Comparison of ENCODE assay signal across 8 cellular contexts in the genomic region with DNA sequence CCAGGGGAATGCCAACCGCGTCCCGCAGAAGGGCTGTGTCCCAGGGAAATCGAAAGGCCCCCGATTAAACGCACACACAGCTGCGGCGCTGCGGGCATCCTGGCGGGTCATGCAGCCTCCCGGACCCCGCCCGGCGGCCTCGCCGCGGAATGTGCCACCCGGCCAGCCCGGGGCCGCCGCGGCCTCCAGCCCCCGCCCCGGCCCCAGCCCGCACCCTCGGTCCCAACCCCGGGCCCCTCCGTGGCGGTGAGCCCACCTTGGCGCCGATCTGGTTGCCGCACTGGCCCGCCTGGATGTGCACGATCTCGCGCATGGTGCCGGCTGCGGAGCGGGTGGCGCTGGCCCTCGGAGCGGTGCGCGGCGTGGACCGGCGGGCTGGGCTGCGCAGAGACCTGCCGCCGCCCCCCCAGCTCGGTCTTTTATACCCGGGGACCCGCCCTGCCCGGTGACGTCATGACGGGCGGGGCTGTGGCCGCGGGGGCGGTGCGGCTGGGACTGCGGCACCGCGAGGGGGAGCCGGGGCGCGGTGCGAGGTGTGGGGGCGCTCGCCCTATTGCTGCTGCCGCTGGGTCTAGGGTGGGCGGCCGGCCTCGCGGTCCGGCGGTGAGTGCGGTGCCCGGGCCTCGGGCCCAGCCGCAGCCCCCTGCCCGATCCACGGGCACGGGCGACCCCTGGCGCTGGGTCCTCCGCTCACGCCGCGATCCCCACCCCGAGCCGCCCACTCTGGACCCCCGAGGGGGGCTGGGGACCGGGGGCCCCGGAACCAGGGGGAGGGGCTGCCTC. TPM values are rescaled to one million over a fixed set of nuclear protein-coding genes. Genes with fewer than 3 reads are reported as not detected.
DNase-seq lines count a peak whose midpoint lies in the region; ATAC-seq and TF ChIP-seq lines count a peak whose summit lies in the region.

Gene TUBB2A (minus strand): TSS at position 394 of the 783 bp plus-strand sequence. CDS start 81 bp downstream, at position 313.

- POLR2A ChIA-PET in PC-9 (lab: Charles Lee; ENCODE audit: unreplicated experiment) = interaction anchor here (0.6 to 1.4 kb wide), 7 partner anchors 14 to 659 kb away, joined by 3 to 8 read pairs (median 4); no protein-coding TSS in a partner anchor
- POLR2A ChIA-PET in naive thymus-derived CD8-positive, alpha-beta T cell (lab: Charles Lee) = interaction anchor here (1.0 to 1.6 kb wide), 6 partner anchors 37 to 220 kb away, joined by 3 to 9 read pairs (median 4); partner anchors contain the start of gene RIPK1

- H3K4me2 ChIP-seq in PC-9 (peak within 1 kb of the TSS; percentile 81), fibroblast of lung (ENCODE audit: extremely low read depth, insufficient read depth, low read length) (peak within 1 kb of the TSS; percentile 94)

- no TSS peak for BruUV-seq in PC-9 (replicated peaks; lab: Mats Ljungman, UMichigan)

- DNase-seq in CD4-positive, CD25-positive, alpha-beta regulatory T cell = peak; percentile 83 to 91 (median 84)
- peak; percentile 44 to 86 for DNase-seq in PC-9
- DNase-seq in activated T-helper 1 cell treated with anti-CD3 and anti-CD28 coated beads, Interleukin-12 subunit alpha, Interleukin-12 subunit beta, Interleukin-2, Interleukin-4 antibody, amounts not matched to agents 30 ng/mL and 10 ng/mL and 1 ng/mL, durations not matched to agents 14 hours and 24 hours and 36 hours (ENCODE audit: low spot score) = peak; percentile 83
- peak; percentile 78 for DNase-seq in fibroblast of lung (ENCODE audit: low read depth in 2 of 2)
- peak; percentile 79 to 94 (median 90) for DNase-seq in naive thymus-derived CD8-positive, alpha-beta T cell
- DNase-seq in stimulated activated naive CD4-positive, alpha-beta T cell (lab: John Stamatoyannopoulos, UW) = peak; percentile 79 to 92 (median 84)

- no peaks in the 10 kb centered on the region for H3K79me2 ChIP-seq in PC-9 (ENCODE audit: low read depth)
- H3K79me2 ChIP-seq in fibroblast of lung (ENCODE audit: control insufficient read depth, insufficient read depth, low read length) = peaks cover 5% of the 10 kb centered on the region

- H3K9me3 Mint-ChIP-seq in CD4-positive, CD25-positive, alpha-beta regulatory T cell = peaks cover 0 to 3% (median 0%) of the 10 kb centered on the region in 7 donors
- H3K9me3 Mint-ChIP-seq in activated T-helper 1 cell treated with anti-CD3 and anti-CD28 coated beads, Interleukin-12 subunit alpha, Interleukin-12 subunit beta, Interleukin-2, Interleukin-4 antibody, amounts not matched to agents 30 ng/mL and 10 ng/mL and 1 ng/mL, durations not matched to agents 14 hours and 24 hours and 36 hours = peaks cover 6% of the 10 kb centered on the region
- peaks cover 0 to 2% (median 0%) of the 10 kb centered on the region in 9 donors for H3K9me3 Mint-ChIP-seq in naive thymus-derived CD8-positive, alpha-beta T cell

- H3K4me1 ChIP-seq in CD4-positive, CD25-positive, alpha-beta regulatory T cell (ENCODE audit: control insufficient read depth, insufficient read depth, low read length, poor library complexity, severe bottlenecking) = peaks cover 39% of the 10 kb centered on the region
- peaks cover 10% of the 10 kb centered on the region for H3K4me1 ChIP-seq in PC-9 (replicated peaks; ENCODE audit: insufficient read depth)
- H3K4me1 ChIP-seq in fibroblast of lung (ENCODE audit: control insufficient read depth, extremely low read depth, insufficient read depth, low read length) = no peaks in the 10 kb centered on the region

- H2AFZ ChIP-seq in PC-9 = peak within 1 kb of the TSS; percentile 55; the same call in 1 of the 2 replicates
- peak within 1 kb of the TSS; percentile 71 for H2AFZ ChIP-seq in fibroblast of lung (ENCODE audit: low read length)

- H3F3A ChIP-seq in PC-9 (ENCODE audit: insufficient read depth, low read depth) = peaks cover 17% of the 10 kb centered on the region; the same call in 1 of the 2 replicates

- intact Hi-C loops in PC-9 (cut with micrococcal nuclease; ENCODE audit: unreplicated experiment) = loop anchor here (1.0 to 2.0 kb wide), 2 partner anchors 31 to 94 kb away; no protein-coding TSS in a partner anchor
- intact Hi-C loops in activated T-helper 1 cell treated with anti-CD3 and anti-CD28 coated beads, Interleukin-12 subunit alpha, Interleukin-12 subunit beta, Interleukin-2, Interleukin-4 antibody, amounts not matched to agents 30 ng/mL and 10 ng/mL and 1 ng/mL, durations not matched to agents 14 hours and 24 hours and 36 hours (cut with micrococcal nuclease) = loop anchor here (1.0 to 2.0 kb wide), 3 partner anchors 39 to 89 kb away; partner anchors contain the start of genes BPHL and RIPK1

- no peaks in the 10 kb centered on the region for H3K36me3 ChIP-seq in CD4-positive, CD25-positive, alpha-beta regulatory T cell (ENCODE audit: control insufficient read depth, insufficient read depth, low read length)
- H3K36me3 ChIP-seq in PC-9 (ENCODE audit: low read depth) = no peaks in the 10 kb centered on the region; the same call in 1 of the 2 replicates
- peaks cover 1% of the 10 kb centered on the region for H3K36me3 ChIP-seq in fibroblast of lung (ENCODE audit: control insufficient read depth, insufficient read depth, low read length)

- H3K27me3 Mint-ChIP-seq in CD4-positive, CD25-positive, alpha-beta regulatory T cell = peaks cover 4% of the 10 kb centered on the region
- peaks cover 54% of the 10 kb centered on the region for H3K27me3 Mint-ChIP-seq in activated T-helper 1 cell treated with anti-CD3 and anti-CD28 coated beads, Interleukin-12 subunit alpha, Interleukin-12 subunit beta, Interleukin-2, Interleukin-4 antibody, amounts not matched to agents 30 ng/mL and 10 ng/mL and 1 ng/mL, durations not matched to agents 14 hours and 24 hours and 36 hours (ENCODE audit: insufficient read depth)
- H3K27me3 Mint-ChIP-seq in naive thymus-derived CD8-positive, alpha-beta T cell = peaks cover 0 to 4% (median 3%) of the 10 kb centered on the region in 5 donors

- H3K9ac ChIP-seq in fibroblast of lung (ENCODE audit: insufficient read depth, low read length) = peak within 1 kb of the TSS; percentile 96

- no peaks in the 10 kb centered on the region for H3K27me3 ChIP-seq in CD4-positive, CD25-positive, alpha-beta regulatory T cell (ENCODE audit: control insufficient read depth, insufficient read depth, low read length)
- H3K27me3 ChIP-seq in PC-9 (ENCODE audit: insufficient read depth, low read depth) (no peaks in the 10 kb centered on the region), fibroblast of lung (ENCODE audit: control insufficient read depth, insufficient read depth, low read length) (no peaks in the 10 kb centered on the region)

- peaks cover 10 to 53% (median 26%) of the 10 kb centered on the region in 4 donors for H3K4me1 Mint-ChIP-seq in CD4-positive, CD25-positive, alpha-beta regulatory T cell
- H3K4me1 Mint-ChIP-seq in activated T-helper 1 cell treated with anti-CD3 and anti-CD28 coated beads, Interleukin-12 subunit alpha, Interleukin-12 subunit beta, Interleukin-2, Interleukin-4 antibody, amounts not matched to agents 30 ng/mL and 10 ng/mL and 1 ng/mL, durations not matched to agents 14 hours and 24 hours and 36 hours (ENCODE audit: low read depth) = peaks cover 22% of the 10 kb centered on the region
- H3K4me1 Mint-ChIP-seq in naive thymus-derived CD8-positive, alpha-beta T cell = peaks cover 19 to 46% (median 43%) of the 10 kb centered on the region in 4 donors

- peak within 1 kb of the TSS; percentile 80 for H3K4me3 ChIP-seq in CD4-positive, CD25-positive, alpha-beta regulatory T cell (ENCODE audit: low read depth, low read length)
- peak within 1 kb of the TSS; percentile 69 for H3K4me3 ChIP-seq in PC-9
- H3K4me3 ChIP-seq in fibroblast of lung (replicated peaks in 1 of 4; ENCODE audit: control extremely low read depth in 1 of 4, insufficient read depth in 1 of 4, low read depth in 3 of 4, low read length in 4 of 4) = peak within 1 kb of the TSS; percentile 73 to 91 (median 78)

- ATAC-seq in CD4-positive, CD25-positive, alpha-beta regulatory T cell (ENCODE audit: low read depth in 2 of 2) = peak; percentile 70 to 71
- ATAC-seq in GM19324 (IDR thresholded peaks at IDR 0.05; ENCODE audit: low FRiP score, unreplicated experiment) (peak; percentile 81), HG03460 (IDR thresholded peaks at IDR 0.05; ENCODE audit: unreplicated experiment) (peak; percentile 71)
- ATAC-seq in naive thymus-derived CD8-positive, alpha-beta T cell = peak; percentile 65 to 67

- H3K36me3 Mint-ChIP-seq in CD4-positive, CD25-positive, alpha-beta regulatory T cell = peaks cover 10% of the 10 kb centered on the region
- peaks cover 14% of the 10 kb centered on the region for H3K36me3 Mint-ChIP-seq in activated T-helper 1 cell treated with anti-CD3 and anti-CD28 coated beads, Interleukin-12 subunit alpha, Interleukin-12 subunit beta, Interleukin-2, Interleukin-4 antibody, amounts not matched to agents 30 ng/mL and 10 ng/mL and 1 ng/mL, durations not matched to agents 14 hours and 24 hours and 36 hours (ENCODE audit: low read depth)
- H3K36me3 Mint-ChIP-seq in naive thymus-derived CD8-positive, alpha-beta T cell = peaks cover 0 to 9% (median 0%) of the 10 kb centered on the region in 3 donors

- TF ChIP-seq CTCF in PC-9 (conservative IDR thresholded peaks at IDR 0.05) (peak; percentile 40; the same call in 1 of the 2 replicates), fibroblast of lung (conservative IDR thresholded peaks at IDR 0.05 in 1 of 2, IDR thresholded peaks at IDR 0.05 in 1 of 2; ENCODE audit: low read depth in 1 of 2, low read length in 2 of 2) (no peak)

- H3K9me2 ChIP-seq in PC-9 (ENCODE audit: insufficient read depth) = no peaks in the 10 kb centered on the region

- peak within 1 kb of the TSS; percentile 81 for H3K27ac ChIP-seq in CD4-positive, CD25-positive, alpha-beta regulatory T cell (ENCODE audit: insufficient read depth, low read length, poor library complexity, severe bottlenecking)
- H3K27ac ChIP-seq in PC-9 (no peak within 1 kb of the TSS), fibroblast of lung (ENCODE audit: insufficient read depth, low read length) (peak within 1 kb of the TSS; percentile 84)

- CTCF ChIA-PET in PC-9 (lab: Charles Lee) = interaction anchor here (0.6 to 0.7 kb wide), 5 partner anchors 9 to 545 kb away, joined by 3 to 5 read pairs (median 3); no protein-coding TSS in a partner anchor

- no peaks in the 10 kb centered on the region for H3K9me3 ChIP-seq in CD4-positive, CD25-positive, alpha-beta regulatory T cell (ENCODE audit: control insufficient read depth in 2 of 2, low read length in 2 of 2)
- H3K9me3 ChIP-seq in PC-9 (ENCODE audit: insufficient read depth, low read depth) (no peaks in the 10 kb centered on the region), fibroblast of lung (ENCODE audit: control insufficient read depth, insufficient read depth, low read depth, low read length) (no peaks in the 10 kb centered on the region)

- H4K20me1 ChIP-seq in PC-9 (ENCODE audit: insufficient read depth) = no peaks in the 10 kb centered on the region
- H4K20me1 ChIP-seq in fibroblast of lung (ENCODE audit: control insufficient read depth, extremely low read depth, insufficient read depth, low read length) = no peaks in the 10 kb centered on the region

- H3K4me3 Mint-ChIP-seq in CD4-positive, CD25-positive, alpha-beta regulatory T cell = peak within 1 kb of the TSS; percentile 88 to 96 (median 91)
- H3K4me3 Mint-ChIP-seq in activated T-helper 1 cell treated with anti-CD3 and anti-CD28 coated beads, Interleukin-12 subunit alpha, Interleukin-12 subunit beta, Interleukin-2, Interleukin-4 antibody, amounts not matched to agents 30 ng/mL and 10 ng/mL and 1 ng/mL, durations not matched to agents 14 hours and 24 hours and 36 hours = peak within 1 kb of the TSS; percentile 86
- peak within 1 kb of the TSS; percentile 70 to 96 (median 90) for H3K4me3 Mint-ChIP-seq in naive thymus-derived CD8-positive, alpha-beta T cell

- H3K27ac Mint-ChIP-seq in CD4-positive, CD25-positive, alpha-beta regulatory T cell = peak within 1 kb of the TSS; percentile 94 to 96 (median 95)
- H3K27ac Mint-ChIP-seq in activated T-helper 1 cell treated with anti-CD3 and anti-CD28 coated beads, Interleukin-12 subunit alpha, Interleukin-12 subunit beta, Interleukin-2, Interleukin-4 antibody, amounts not matched to agents 30 ng/mL and 10 ng/mL and 1 ng/mL, durations not matched to agents 14 hours and 24 hours and 36 hours = peak within 1 kb of the TSS; percentile 76
- peak within 1 kb of the TSS; percentile 78 to 97 (median 94) for H3K27ac Mint-ChIP-seq in naive thymus-derived CD8-positive, alpha-beta T cell

RNA-seq across cellular contexts. Expression of gene TUBB2A, which starts in this region (rescaled TPM):
- total RNA-seq in CD4-positive, CD25-positive, alpha-beta regulatory T cell = 48.0 TPM
- 1 to 10 TPM; 4.8 to 8.0 (median 6.7) TPM for polyA plus RNA-seq in CD4-positive, CD25-positive, alpha-beta regulatory T cell
- total RNA-seq in PC-9 (2021) (17.0 and 19.0 TPM in 2 replicates), fibroblast of lung (40.8 and 54.3 TPM in 2 replicates)
- total RNA-seq in activated T-helper 1 cell treated with anti-CD3 and anti-CD28 coated beads, Interleukin-12 subunit alpha, Interleukin-12 subunit beta, Interleukin-2, Interleukin-4 antibody, amounts not matched to agents 30 ng/mL and 10 ng/mL and 1 ng/mL, durations not matched to agents 14 hours and 24 hours and 36 hours = 5.2 and 5.6 TPM in 2 replicates
- polyA plus RNA-seq in fibroblast of lung = 133 and 137 TPM in 2 replicates
- 177 and 188 TPM in 2 replicates for polyA plus RNA-seq in fibroblast of lung (2012)
- polyA minus RNA-seq in fibroblast of lung (ENCODE audit: low replicate concordance) = 114 and 139 TPM in 2 replicates
- 1 to 10 TPM; 3.7 to 4.6 TPM for total RNA-seq in naive thymus-derived CD8-positive, alpha-beta T cell
- polyA plus RNA-seq in naive thymus-derived CD8-positive, alpha-beta T cell = 1 to 10 TPM; 1.1 to 4.4 (median 2.7) TPM

Comparison
In these comparisons a context has a peak if more than half of its experiments do, and no peak if none do; other contexts are left out.
1. RNA of gene TUBB2A (polyA plus RNA-seq): 133 to 188 TPM in fibroblast of lung; 4.8 to 8.0 TPM in CD4-positive, CD25-positive, alpha-beta regulatory T cell and 1.1 to 4.4 TPM in naive thymus-derived CD8-positive, alpha-beta T cell; every median in the first group is over 10 times any median in the second.
2. Peak in every context shown above with its lines, with median percentiles within 50 percentile points of each other: ATAC-seq, DNase-seq, H3K4me3 ChIP-seq, H3K27ac Mint-ChIP-seq and H3K4me3 Mint-ChIP-seq.